8 cellular contexts compared by ENCODE assay signal in genomic region chr6:125217369-125217768, GRCh38.
"Had no signal": no experiment of that assay in that cellular context is flagged by ENCODE, and none has a peak within 500 bp of the region (broad histone marks: within the 10 kb centered on the region; RNA-seq: fewer than 3 reads in every experiment).

No MANE protein-coding gene starts in this region.

- H3K4me3 ChIP-seq: GM12878 had no signal

- DNase-seq: GDM1, GF-D8 had no signal

- ATAC-seq: GM12878 had no signal

- FAIRE-seq: G401.6, GM12878, GM12891, GM12892, GM18507, GM19239 had no signal
